In the genomic region with DNA sequence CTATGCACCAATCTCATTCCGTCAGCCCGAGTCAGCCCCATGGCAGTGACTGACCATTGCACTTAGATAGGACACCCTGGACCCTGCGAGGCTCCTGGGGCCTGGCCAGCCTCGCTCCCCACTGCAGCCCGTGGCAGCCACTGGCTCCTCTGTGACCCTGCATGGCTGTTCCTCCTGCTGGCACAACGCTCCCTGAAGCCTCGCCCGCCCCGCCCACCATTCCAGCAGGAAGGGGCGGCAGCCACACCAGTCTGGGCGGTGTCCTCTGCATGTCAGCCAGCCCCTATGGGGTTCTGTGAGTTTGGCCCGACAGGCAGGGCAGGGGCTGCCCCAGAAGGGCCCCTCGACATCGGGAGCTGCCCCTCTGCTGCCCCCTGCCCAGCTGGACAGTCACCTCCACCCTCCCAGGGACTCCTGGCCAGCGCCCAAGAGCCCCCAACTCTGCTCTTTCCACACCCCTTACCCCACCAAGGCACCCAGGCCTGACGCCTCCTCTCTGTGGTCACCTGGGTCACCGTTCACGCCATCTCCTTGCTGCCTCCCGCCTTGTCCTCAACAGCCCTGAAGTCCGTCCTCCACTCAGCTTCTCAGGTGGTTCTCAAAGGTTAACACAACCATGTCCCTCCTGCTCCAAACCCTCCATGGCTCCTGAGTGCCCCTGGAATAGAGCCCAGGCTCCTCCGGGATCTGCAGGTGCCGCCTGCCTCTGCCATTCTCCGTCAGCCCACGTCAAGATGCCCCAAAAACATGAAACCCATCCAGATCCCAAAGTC, we compare ENCODE assay signal across 22 cellular contexts.
A peak's percentile ranks its signal among the peaks of the same experiment; 100 is the strongest.
DNase-seq lines count a peak whose midpoint lies in the region; ATAC-seq and TF ChIP-seq lines count a peak whose summit lies in the region.
"Had no signal": no experiment of that assay in that cellular context is flagged by ENCODE, and none has a peak within 500 bp of the region (broad histone marks: within the 10 kb centered on the region; RNA-seq: fewer than 3 reads in every experiment).

No MANE protein-coding gene starts in this region.

- H3K9me3 Mint-ChIP-seq in activated CD4-positive, alpha-beta T cell treated with anti-CD3 and anti-CD28 coated beads for 36 hours (ENCODE audit: low read depth): no peaks in the 10 kb centered on the region
- no peaks in the 10 kb centered on the region for H3K9me3 Mint-ChIP-seq in activated T-cell treated with anti-CD3 and anti-CD28 coated beads, Interleukin-2, amount 50 U/mL, for 24 hours
- H3K9me3 Mint-ChIP-seq: activated CD4-positive, alpha-beta memory T cell treated with anti-CD3 and anti-CD28 coated beads, Interleukin-2, amount 10 ng/mL, durations not matched to agents 7 days and 5 days; CD4-positive, alpha-beta memory T cell; mesothelial cell of epicardium had no signal

- H3K27me3 ChIP-seq in spleen (replicated peaks in 1 of 7) (peaks cover 0 to 66% (median 35%) of the 10 kb centered on the region in 7 donors), gastrocnemius medialis (peaks cover 40 to 59% (median 55%) of the 10 kb centered on the region in 3 donors)
- H3K27me3 ChIP-seq: neutrophil had no signal

- intact Hi-C loops in activated CD4-positive, alpha-beta T cell treated with anti-CD3 and anti-CD28 coated beads for 36 hours (cut with DNase I, micrococcal nuclease): no loop called here
- intact Hi-C loops in spleen (cut with DNase I; ENCODE audit: low total_unique reads): no loop called here
- intact Hi-C loops in gastrocnemius medialis (cut with DNase I; ENCODE audit: low total_unique reads): no loop called here

- H3K27ac ChIP-seq in spleen: no peak overlapping the region
- H3K27ac ChIP-seq in gastrocnemius medialis: no peak overlapping the region
- H3K27ac ChIP-seq: neutrophil, stomach, uterus had no signal

- POLR2A ChIA-PET in activated CD4-positive, alpha-beta T cell treated with anti-CD3 and anti-CD28 coated beads for 36 hours (lab: Charles Lee): no interaction called here

- TF ChIP-seq CTCF in epithelial cell of proximal tubule (conservative IDR thresholded peaks at IDR 0.05; ENCODE audit: low read depth, low read length) (no peak), spleen (IDR thresholded peaks at IDR 0.05 in 8 of 11, conservative IDR thresholded peaks at IDR 0.05 in 3 of 11) (no peak), gastrocnemius medialis (IDR thresholded peaks at IDR 0.05 in 4 of 5, conservative IDR thresholded peaks at IDR 0.05 in 1 of 5) (no peak)

- CTCF ChIA-PET in activated CD4-positive, alpha-beta T cell treated with anti-CD3 and anti-CD28 coated beads for 36 hours (lab: Charles Lee): no interaction called here

- H3K4me1 ChIP-seq in spleen (no peaks in the 10 kb centered on the region), gastrocnemius medialis (no peaks in the 10 kb centered on the region)
- H3K4me1 ChIP-seq: stomach, uterus had no signal

- no peaks in the 10 kb centered on the region for H3K36me3 ChIP-seq in spleen
- H3K36me3 ChIP-seq in gastrocnemius medialis: no peaks in the 10 kb centered on the region
- H3K36me3 ChIP-seq: neutrophil, stomach, uterus had no signal

- H3K4me3 Mint-ChIP-seq in activated CD4-positive, alpha-beta T cell treated with anti-CD3 and anti-CD28 coated beads for 36 hours: no peak overlapping the region
- no peak overlapping the region for H3K4me3 Mint-ChIP-seq in activated T-cell treated with anti-CD3 and anti-CD28 coated beads, Interleukin-2, amount 50 U/mL, for 24 hours
- H3K4me3 Mint-ChIP-seq: activated CD4-positive, alpha-beta memory T cell treated with anti-CD3 and anti-CD28 coated beads, Interleukin-2, amount 10 ng/mL, durations not matched to agents 7 days and 5 days; CD4-positive, alpha-beta memory T cell; mesothelial cell of epicardium had no signal

- peak; percentile 2 for DNase-seq in activated CD4-positive, alpha-beta T cell treated with anti-CD3 and anti-CD28 coated beads for 36 hours
- DNase-seq in activated CD4-positive, alpha-beta T cell treated with anti-CD3 and anti-CD28 coated beads, Interleukin-2, amount 50 U/mL, for 1 hour: no peak
- peak; percentile 50 for DNase-seq in HT-29 (ENCODE audit: low spot score)
- no peak for DNase-seq in epithelial cell of proximal tubule (ENCODE audit: low read depth)
- DNase-seq in spleen: peak; percentile 44
- no peak for DNase-seq in NCI-H345 (lab: John Stamatoyannopoulos, UW)
- no peak for DNase-seq in gastrocnemius medialis
- no peak for DNase-seq in activated T-cell treated with anti-CD3 and anti-CD28 coated beads, Interleukin-2, amount 50 U/mL, for 24 hours
- DNase-seq: activated CD4-positive, alpha-beta memory T cell treated with anti-CD3 and anti-CD28 coated beads, Interleukin-2, amount 10 ng/mL, durations not matched to agents 7 days and 5 days; activated T-cell treated with anti-CD3 and anti-CD28 coated beads, Interleukin-2, amount 50 U/mL, for 48 hours; effector CD4-positive, alpha-beta T cell; head of caudate nucleus; NCI-H2029; NCI-H774; stimulated activated CD4-positive, alpha-beta T cell treated with anti-CD3 and anti-CD28 coated beads, Interleukin-2, amount 100 ng/mL, for 24 hours; stomach; uterus had no signal

- no peaks in the 10 kb centered on the region for H3K4me1 Mint-ChIP-seq in activated CD4-positive, alpha-beta T cell treated with anti-CD3 and anti-CD28 coated beads for 36 hours
- no peaks in the 10 kb centered on the region for H3K4me1 Mint-ChIP-seq in activated T-cell treated with anti-CD3 and anti-CD28 coated beads, Interleukin-2, amount 50 U/mL, for 24 hours (ENCODE audit: low read depth)
- H3K4me1 Mint-ChIP-seq: activated CD4-positive, alpha-beta memory T cell treated with anti-CD3 and anti-CD28 coated beads, Interleukin-2, amount 10 ng/mL, durations not matched to agents 7 days and 5 days; CD4-positive, alpha-beta memory T cell; mesothelial cell of epicardium had no signal

- H3K27me3 Mint-ChIP-seq in activated CD4-positive, alpha-beta T cell treated with anti-CD3 and anti-CD28 coated beads for 36 hours: peaks cover 7% of the 10 kb centered on the region
- H3K27me3 Mint-ChIP-seq in activated T-cell treated with anti-CD3 and anti-CD28 coated beads, Interleukin-2, amount 50 U/mL, for 24 hours: peaks cover 7% of the 10 kb centered on the region
- H3K27me3 Mint-ChIP-seq: activated CD4-positive, alpha-beta memory T cell treated with anti-CD3 and anti-CD28 coated beads, Interleukin-2, amount 10 ng/mL, durations not matched to agents 7 days and 5 days had no signal

- no peak overlapping the region for H3K27ac Mint-ChIP-seq in activated CD4-positive, alpha-beta T cell treated with anti-CD3 and anti-CD28 coated beads for 36 hours
- H3K27ac Mint-ChIP-seq in activated T-cell treated with anti-CD3 and anti-CD28 coated beads, Interleukin-2, amount 50 U/mL, for 24 hours: no peak overlapping the region
- H3K27ac Mint-ChIP-seq: activated CD4-positive, alpha-beta memory T cell treated with anti-CD3 and anti-CD28 coated beads, Interleukin-2, amount 10 ng/mL, durations not matched to agents 7 days and 5 days; CD4-positive, alpha-beta memory T cell; mesothelial cell of epicardium had no signal

- ATAC-seq in activated CD4-positive, alpha-beta T cell treated with anti-CD3 and anti-CD28 coated beads for 36 hours: no peak
- no peak for ATAC-seq in gastrocnemius medialis
- ATAC-seq: sciatic nerve had no signal

- H3K9me3 ChIP-seq in spleen (peaks cover 0 to 10% (median 0%) of the 10 kb centered on the region in 8 donors), gastrocnemius medialis (no peaks in the 10 kb centered on the region)
- H3K9me3 ChIP-seq: neutrophil, stomach, uterus had no signal

- H3K36me3 Mint-ChIP-seq in activated CD4-positive, alpha-beta T cell treated with anti-CD3 and anti-CD28 coated beads for 36 hours (ENCODE audit: low read depth): no peaks in the 10 kb centered on the region
- no peaks in the 10 kb centered on the region for H3K36me3 Mint-ChIP-seq in activated T-cell treated with anti-CD3 and anti-CD28 coated beads, Interleukin-2, amount 50 U/mL, for 24 hours (ENCODE audit: low read depth)
- H3K36me3 Mint-ChIP-seq: CD4-positive, alpha-beta memory T cell; IgD-negative memory B cell; mesothelial cell of epicardium had no signal

- WGBS in spleen, 5 donors: 70 to 76% (median 71%) methylated on average over 14 to 24 of the region's 24 CpGs

- in situ Hi-C loops in gastrocnemius medialis (cut with MboI; ENCODE audit: low sequenced_read_pairs in 4 of 4): no loop called here

- TF ChIP-seq POLR2A in spleen (IDR thresholded peaks at IDR 0.05) (no peak), gastrocnemius medialis (IDR thresholded peaks at IDR 0.05) (no peak)

- H3K4me3 ChIP-seq in epithelial cell of proximal tubule (ENCODE audit: low read depth, low read length) (peak overlapping the region; percentile 30), spleen (no peak overlapping the region), gastrocnemius medialis (no peak overlapping the region)
- H3K4me3 ChIP-seq: stomach, uterus had no signal

Comparison
In these comparisons a context has a peak if more than half of its experiments do, and no peak if none do; other contexts are left out.
1. DNase-seq: peak in activated CD4-positive, alpha-beta T cell treated with anti-CD3 and anti-CD28 coated beads for 36 hours (single experiment), HT-29 (single experiment) and spleen (single experiment); none in activated CD4-positive, alpha-beta T cell treated with anti-CD3 and anti-CD28 coated beads, Interleukin-2, amount 50 U/mL, for 1 hour (single experiment), epithelial cell of proximal tubule (single experiment), NCI-H345 (single experiment), gastrocnemius medialis (0 of 2) and activated T-cell treated with anti-CD3 and anti-CD28 coated beads, Interleukin-2, amount 50 U/mL, for 24 hours (single experiment).